Comparison of ENCODE assay signal across 11 cellular contexts in genomic region chr3:52218454-52218853, GRCh38. TPM values are rescaled to one million over a fixed set of nuclear protein-coding genes. Genes with fewer than 3 reads are reported as not detected.
DNase-seq lines count a peak whose midpoint lies in the region; ATAC-seq, FAIRE-seq and TF ChIP-seq lines count a peak whose summit lies in the region.
"Had no signal": no experiment of that assay in that cellular context is flagged by ENCODE, and none has a peak within 500 bp of the region (broad histone marks: within the 10 kb centered on the region; RNA-seq: fewer than 3 reads in every experiment).

No MANE protein-coding gene starts in this region.

- ATAC-seq in activated CD8-positive, alpha-beta memory T cell treated with anti-CD3 and anti-CD28 coated beads, Interleukin-2, amount 10 ng/mL, durations not matched to agents 7 days and 5 days = peak; percentile 59
- no peak for ATAC-seq in GM18519 (IDR thresholded peaks at IDR 0.05; ENCODE audit: low FRiP score, unreplicated experiment)

- H3K9me3 Mint-ChIP-seq in activated CD8-positive, alpha-beta memory T cell treated with anti-CD3 and anti-CD28 coated beads, Interleukin-2, amount 10 ng/mL, durations not matched to agents 7 days and 5 days (ENCODE audit: low read depth) = no peaks in the 10 kb centered on the region
- H3K9me3 Mint-ChIP-seq in stimulated activated naive CD8-positive, alpha-beta T cell treated with anti-CD3 and anti-CD28 coated beads, Interleukin-15, Interleukin-2, amounts not matched to agents 100 ng/mL and 50 ng/mL, for 24 hours = no peaks in the 10 kb centered on the region

- TF ChIP-seq CTCF in D721Med (IDR thresholded peaks at IDR 0.05; ENCODE audit: insufficient read depth, missing control alignments) = no peak

- CTCF ChIA-PET in activated CD8-positive, alpha-beta memory T cell treated with anti-CD3 and anti-CD28 coated beads, Interleukin-2, amount 10 ng/mL, durations not matched to agents 7 days and 5 days (lab: Charles Lee) = interaction anchor here (1.0 to 8.5 kb wide), 14 partner anchors 10 to 236 kb away, joined by 3 to 144 read pairs (median 5); partner anchors contain the start of genes DNAH1, RPL29, TWF2 and WDR82

- FAIRE-seq in RCC 7860 (lab: Jason Lieb, UNC) (no peak), D721Med (lab: Jason Lieb, UNC) (no peak)

- no peaks in the 10 kb centered on the region for H3K27me3 Mint-ChIP-seq in activated CD8-positive, alpha-beta memory T cell treated with anti-CD3 and anti-CD28 coated beads, Interleukin-2, amount 10 ng/mL, durations not matched to agents 7 days and 5 days
- H3K27me3 Mint-ChIP-seq in stimulated activated naive CD8-positive, alpha-beta T cell treated with anti-CD3 and anti-CD28 coated beads, Interleukin-15, Interleukin-2, amounts not matched to agents 100 ng/mL and 50 ng/mL, for 24 hours = no peaks in the 10 kb centered on the region

- H3K4me1 Mint-ChIP-seq in activated CD8-positive, alpha-beta memory T cell treated with anti-CD3 and anti-CD28 coated beads, Interleukin-2, amount 10 ng/mL, durations not matched to agents 7 days and 5 days = peaks cover 73% of the 10 kb centered on the region
- peaks cover 58% of the 10 kb centered on the region for H3K4me1 Mint-ChIP-seq in stimulated activated naive CD8-positive, alpha-beta T cell treated with anti-CD3 and anti-CD28 coated beads, Interleukin-15, Interleukin-2, amounts not matched to agents 100 ng/mL and 50 ng/mL, for 24 hours (ENCODE audit: low read depth)

- DNase-seq in activated CD8-positive, alpha-beta memory T cell treated with anti-CD3 and anti-CD28 coated beads for 24 hours = peak; percentile 66
- DNase-seq in activated CD8-positive, alpha-beta memory T cell treated with anti-CD3 and anti-CD28 coated beads, Interleukin-2, amount 50 U/mL, for 4 hours = no peak
- peak; percentile 83 for DNase-seq in activated CD8-positive, alpha-beta memory T cell treated with anti-CD3 and anti-CD28 coated beads, Interleukin-2, amount 10 ng/mL, durations not matched to agents 7 days and 5 days
- peak; percentile 42 for DNase-seq in islet precursor cell
- no peak for DNase-seq in RCC 7860 (ENCODE audit: low spot score)
- no peak for DNase-seq in D721Med (ENCODE audit: insufficient read length, low spot score)
- DNase-seq: foreskin fibroblast; NCI-H526; stimulated activated CD4-positive, alpha-beta T cell treated with anti-CD3 and anti-CD28 coated beads, Interleukin-4, amount 100 ng/mL, for 1 hour had no signal

- peaks cover 11% of the 10 kb centered on the region for H3K36me3 Mint-ChIP-seq in activated CD8-positive, alpha-beta memory T cell treated with anti-CD3 and anti-CD28 coated beads, Interleukin-2, amount 10 ng/mL, durations not matched to agents 7 days and 5 days
- H3K36me3 Mint-ChIP-seq in stimulated activated naive CD8-positive, alpha-beta T cell treated with anti-CD3 and anti-CD28 coated beads, Interleukin-15, Interleukin-2, amounts not matched to agents 100 ng/mL and 50 ng/mL, for 24 hours (ENCODE audit: low read depth) = peaks cover 31% of the 10 kb centered on the region

- H3K4me3 Mint-ChIP-seq in activated CD8-positive, alpha-beta memory T cell treated with anti-CD3 and anti-CD28 coated beads, Interleukin-2, amount 10 ng/mL, durations not matched to agents 7 days and 5 days = peak overlapping the region; percentile 78
- H3K4me3 Mint-ChIP-seq in stimulated activated naive CD8-positive, alpha-beta T cell treated with anti-CD3 and anti-CD28 coated beads, Interleukin-15, Interleukin-2, amounts not matched to agents 100 ng/mL and 50 ng/mL, for 24 hours = peak overlapping the region; percentile 47

- H3K27ac Mint-ChIP-seq in activated CD8-positive, alpha-beta memory T cell treated with anti-CD3 and anti-CD28 coated beads, Interleukin-2, amount 10 ng/mL, durations not matched to agents 7 days and 5 days = peak overlapping the region; percentile 88
- H3K27ac Mint-ChIP-seq in stimulated activated naive CD8-positive, alpha-beta T cell treated with anti-CD3 and anti-CD28 coated beads, Interleukin-15, Interleukin-2, amounts not matched to agents 100 ng/mL and 50 ng/mL, for 24 hours = peak overlapping the region; percentile 49

RNA-seq across cellular contexts. Expression of gene TLR9, which starts 7.0 kb away (rescaled TPM):
- total RNA-seq in activated CD8-positive, alpha-beta memory T cell treated with anti-CD3 and anti-CD28 coated beads, Interleukin-2, amount 10 ng/mL, durations not matched to agents 7 days and 5 days = under 1 TPM in 1 of 2 experiments, not detected in 1; 0.64 TPM

RNA-seq across cellular contexts. Expression of gene ALAS1, which starts 20.5 kb away (rescaled TPM):
- total RNA-seq in activated CD8-positive, alpha-beta memory T cell treated with anti-CD3 and anti-CD28 coated beads, Interleukin-2, amount 10 ng/mL, durations not matched to agents 7 days and 5 days = 10 to 100 TPM; 61.3 to 84.2 TPM

RNA-seq across cellular contexts. Expression of gene TWF2, which starts 20.5 kb away (rescaled TPM):
- 100 to 1,000 TPM; 110 to 131 TPM for total RNA-seq in activated CD8-positive, alpha-beta memory T cell treated with anti-CD3 and anti-CD28 coated beads, Interleukin-2, amount 10 ng/mL, durations not matched to agents 7 days and 5 days

RNA-seq across cellular contexts. Expression of gene PPM1M, which starts 27.1 kb away (rescaled TPM):
- 10 to 100 TPM; 91.1 to 94.1 TPM for total RNA-seq in activated CD8-positive, alpha-beta memory T cell treated with anti-CD3 and anti-CD28 coated beads, Interleukin-2, amount 10 ng/mL, durations not matched to agents 7 days and 5 days

RNA-seq across cellular contexts. Expression of gene WDR82, which starts 60.0 kb away (rescaled TPM):
- 100 to 1,000 TPM; 114 to 132 TPM for total RNA-seq in activated CD8-positive, alpha-beta memory T cell treated with anti-CD3 and anti-CD28 coated beads, Interleukin-2, amount 10 ng/mL, durations not matched to agents 7 days and 5 days

Comparison
In these comparisons a context has a peak if more than half of its experiments do, and no peak if none do; other contexts are left out.
1. DNase-seq: peak in activated CD8-positive, alpha-beta memory T cell treated with anti-CD3 and anti-CD28 coated beads for 24 hours (single experiment), activated CD8-positive, alpha-beta memory T cell treated with anti-CD3 and anti-CD28 coated beads, Interleukin-2, amount 10 ng/mL, durations not matched to agents 7 days and 5 days (single experiment) and islet precursor cell (single experiment); none in activated CD8-positive, alpha-beta memory T cell treated with anti-CD3 and anti-CD28 coated beads, Interleukin-2, amount 50 U/mL, for 4 hours (single experiment), RCC 7860 (single experiment) and D721Med (single experiment).